ENCODE assay signal across 18 cellular contexts in the genomic region with DNA sequence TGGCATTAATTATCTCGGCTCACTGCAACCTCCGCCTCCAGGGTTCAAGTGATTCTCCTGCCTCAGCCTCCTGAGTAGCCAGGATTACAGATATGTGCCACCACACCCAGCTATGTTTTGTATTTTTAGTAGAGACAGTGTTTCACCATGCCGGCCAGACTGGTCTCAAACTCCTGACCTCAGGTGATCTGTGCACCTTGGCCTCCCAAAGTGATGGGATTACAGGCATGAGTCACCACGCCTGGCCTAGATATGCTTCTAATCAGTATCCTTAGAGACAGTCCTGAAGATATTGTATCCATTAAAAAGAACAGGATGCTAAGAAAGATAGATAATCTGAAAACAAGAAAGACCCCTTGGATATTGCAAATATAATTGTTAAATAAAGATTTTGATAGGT. TPM values are rescaled to one million over a fixed set of nuclear protein-coding genes. Genes with fewer than 3 reads are reported as not detected.
"Had no signal": no experiment of that assay in that cellular context is flagged by ENCODE, and none has a peak within 500 bp of the region (broad histone marks: within the 10 kb centered on the region; RNA-seq: fewer than 3 reads in every experiment).

No MANE protein-coding gene starts in this region.

- H3K9ac ChIP-seq: neural progenitor cell, parathyroid adenoma had no signal

- DNase-seq: central memory CD4-positive, alpha-beta T cell; effector memory CD8-positive, alpha-beta T cell; heart left ventricle; kidney glomerular epithelial cell; mammary epithelial cell; natural killer cell; psoas muscle; stomach; transverse colon; uterus had no signal

- H3K9me3 Mint-ChIP-seq: effector memory CD8-positive, alpha-beta T cell; neural progenitor cell had no signal

- H3K4me3 Mint-ChIP-seq: effector memory CD8-positive, alpha-beta T cell; natural killer cell; neural progenitor cell had no signal

- H3K36me3 Mint-ChIP-seq: natural killer cell, neural progenitor cell had no signal

- H2AFZ ChIP-seq: neural progenitor cell, parathyroid adenoma had no signal

- H3K4me2 ChIP-seq: neural progenitor cell had no signal

- H3K79me2 ChIP-seq: parathyroid adenoma had no signal

- FAIRE-seq: frontal cortex had no signal

- H3K27me3 ChIP-seq: heart left ventricle, neural progenitor cell, stomach, transverse colon, uterus had no signal

- H3K27ac Mint-ChIP-seq: effector memory CD8-positive, alpha-beta T cell; natural killer cell; neural progenitor cell had no signal

- ATAC-seq: effector memory CD8-positive, alpha-beta T cell; left lobe of liver; psoas muscle had no signal

- H3K4me1 ChIP-seq: neural progenitor cell, parathyroid adenoma, psoas muscle, transverse colon, uterus had no signal

- H3K9me3 ChIP-seq: heart left ventricle, psoas muscle, stomach, thoracic aorta, transverse colon, uterus had no signal

- H3K4me3 ChIP-seq: neural progenitor cell, psoas muscle, stomach, transverse colon, uterus had no signal

- H3K36me3 ChIP-seq: heart left ventricle, neural progenitor cell, stomach, thoracic aorta, transverse colon, uterus had no signal

- H3K27ac ChIP-seq: coronary artery, epithelial cell of prostate, heart left ventricle, neural progenitor cell, parathyroid adenoma, psoas muscle, stomach, thoracic aorta, transverse colon, uterus had no signal

RNA-seq across cellular contexts. Expression of gene IPCEF1, which starts 3.1 kb away (rescaled TPM):
- total RNA-seq: chondrocyte had no signal
- polyA plus RNA-seq: mammary epithelial cell had no signal
